13 cellular contexts compared by ENCODE assay signal in genomic region chr6:137415834-137416190, GRCh38.
DNase-seq lines count a peak whose midpoint lies in the region; ATAC-seq and TF ChIP-seq lines count a peak whose summit lies in the region.
"Had no signal": no experiment of that assay in that cellular context is flagged by ENCODE, and none has a peak within 500 bp of the region (broad histone marks: within the 10 kb centered on the region; RNA-seq: fewer than 3 reads in every experiment).

No MANE protein-coding gene starts in this region.

- DNase-seq in SK-N-SH (no peak), Panc1 (ENCODE audit: low read depth, low spot score) (no peak), epithelial cell of proximal tubule (ENCODE audit: low read depth) (no peak), spleen (no peak), amygdala (lab: John Stamatoyannopoulos, UW) (no peak), posterior cingulate gyrus (no peak)
- DNase-seq: 8988T, GDM1, NCI-H1092, NCI-H748 treated with DMSO at 0.1 percent for 48 hours, SW 1271 had no signal

- peak overlapping the region; percentile 50 for H3K4me2 ChIP-seq in SK-N-SH

- BruUV-seq in Panc1 (replicated peaks; lab: Mats Ljungman, UMichigan) = no TSS peak

- no peaks in the 10 kb centered on the region for H3K9me2 ChIP-seq in SK-N-SH

- no peak for TF ChIP-seq POLR2A in spleen (IDR thresholded peaks at IDR 0.05)

- no peak for TF ChIP-seq CTCF in SK-N-SH (IDR thresholded peaks at IDR 0.05)
- TF ChIP-seq CTCF in Panc1 (IDR thresholded peaks at IDR 0.05) = peak; percentile 52
- no peak for TF ChIP-seq CTCF in epithelial cell of proximal tubule (conservative IDR thresholded peaks at IDR 0.05; ENCODE audit: low read depth, low read length)
- peak in 4 of 11 experiments; percentile 1 to 10 (median 3) for TF ChIP-seq CTCF in spleen (IDR thresholded peaks at IDR 0.05 in 8 of 11, conservative IDR thresholded peaks at IDR 0.05 in 3 of 11)

- in situ Hi-C loops in Panc1 (cut with HindIII; ENCODE audit: low pct_unique_long_range_greater_than_20kb, low sequenced_read_pairs) = no loop called here

- no peaks in the 10 kb centered on the region for H3K9me3 ChIP-seq in SK-N-SH
- H3K9me3 ChIP-seq in Panc1 (ENCODE audit: control insufficient read depth, insufficient read depth, low read depth, low read length) = no peaks in the 10 kb centered on the region
- H3K9me3 ChIP-seq in spleen = no peaks in the 10 kb centered on the region

- TF ChIP-seq RAD21 in SK-N-SH (IDR thresholded peaks at IDR 0.05; ENCODE audit: low read length) = no peak

- H3K79me2 ChIP-seq in SK-N-SH (ENCODE audit: insufficient read depth) = no peaks in the 10 kb centered on the region

- POLR2A ChIA-PET in SK-N-SH (lab: Yijun Ruan, JAX) (interaction anchor here (0.5 kb wide), 1 partner anchor 433 kb away, joined by 4 read pairs; no protein-coding TSS in a partner anchor), Panc1 (lab: Charles Lee) (no interaction called here)

- intact Hi-C loops in Panc1 (cut with micrococcal nuclease; ENCODE audit: unreplicated experiment) = loop anchor here (5.0 kb wide), 1 partner anchor 144 kb away; no protein-coding TSS in a partner anchor
- intact Hi-C loops in spleen (cut with DNase I; ENCODE audit: low total_unique reads) = no loop called here
- intact Hi-C loops in posterior cingulate gyrus (cut with DNase I) = loop anchor here (2.0 to 5.0 kb wide), 3 partner anchors 73 to 221 kb away; no protein-coding TSS in a partner anchor

- no peaks in the 10 kb centered on the region; a peak in 1 of 4 replicates for H3K4me1 ChIP-seq in SK-N-SH (ENCODE audit: control insufficient read depth in 1 of 2, insufficient read depth in 2 of 2, low read depth in 1 of 2, low read length in 1 of 2)
- H3K4me1 ChIP-seq in Panc1 (ENCODE audit: control insufficient read depth, insufficient read depth, low read length) = no peaks in the 10 kb centered on the region; the same call in 1 of the 2 replicates
- peaks cover 0 to 17% (median 8%) of the 10 kb centered on the region in 6 donors for H3K4me1 ChIP-seq in spleen

- H3K4me3 ChIP-seq in SK-N-SH (ENCODE audit: low read depth in 2 of 2, low read length in 1 of 2) = peak overlapping the region in 1 of 2 experiments; percentile 48; a peak in 1 of 4 replicates
- H3K4me3 ChIP-seq in Panc1 (ENCODE audit: low read depth in 2 of 2, low read length in 2 of 2) = no peak overlapping the region; a peak in 1 of 4 replicates
- H3K4me3 ChIP-seq in epithelial cell of proximal tubule (ENCODE audit: low read depth, low read length) = peak overlapping the region; percentile 58
- H3K4me3 ChIP-seq in spleen = peak overlapping the region in 5 of 8 donors; percentile 12 to 64 (median 30)

- no peak for ATAC-seq in SK-N-SH treated with all-trans-retinoic acid at 6 μM for 48 hours
- ATAC-seq in Panc1 = no peak
- ATAC-seq in HG02973 (IDR thresholded peaks at IDR 0.05; ENCODE audit: unreplicated experiment) = no peak

- H3K27ac ChIP-seq in SK-N-SH (ENCODE audit: low read depth in 2 of 2, low read length in 1 of 2) (no peak overlapping the region), Panc1 (ENCODE audit: low read length) (no peak overlapping the region), spleen (peak overlapping the region in 4 of 8 donors; percentile 45 to 72 (median 62))

- H3K27me3 ChIP-seq in SK-N-SH (ENCODE audit: insufficient read depth) = no peaks in the 10 kb centered on the region; the same call in 1 of the 2 replicates
- H3K27me3 ChIP-seq in Panc1 (ENCODE audit: control insufficient read depth, insufficient read depth, low read length) = peaks cover 11% of the 10 kb centered on the region; the same call in 1 of the 2 replicates
- H3K27me3 ChIP-seq in spleen (replicated peaks in 1 of 7) = peaks cover 0 to 22% (median 0%) of the 10 kb centered on the region in 7 donors

- CTCF ChIA-PET in SK-N-SH (lab: Yijun Ruan, JAX) = interaction anchor here (0.6 to 1.4 kb wide), 2 partner anchors 101 to 761 kb away, joined by 4 read pairs; no protein-coding TSS in a partner anchor
- CTCF ChIA-PET in Panc1 (lab: Charles Lee) = interaction anchor here (0.6 kb wide), 2 partner anchors 11 to 590 kb away, joined by 3 read pairs; no protein-coding TSS in a partner anchor

- H3K36me3 ChIP-seq in SK-N-SH (replicated peaks in 1 of 2; ENCODE audit: control insufficient read depth in 1 of 2, insufficient read depth in 2 of 2, low read length in 1 of 2) (no peaks in the 10 kb centered on the region), Panc1 (ENCODE audit: control insufficient read depth, insufficient read depth, low read length) (no peaks in the 10 kb centered on the region), spleen (no peaks in the 10 kb centered on the region)

- no peaks in the 10 kb centered on the region for H4K20me1 ChIP-seq in SK-N-SH (ENCODE audit: insufficient read depth)

- no peak for TF ChIP-seq EP300 in SK-N-SH (IDR thresholded peaks at IDR 0.05; ENCODE audit: borderline replicate concordance in 1 of 2, low read depth in 1 of 2, low read length in 1 of 2)

- no peak overlapping the region for H3K9ac ChIP-seq in SK-N-SH

- 11% methylated on average over 5 of the region's 5 CpGs for WGBS in SK-N-SH (ENCODE audit: low lambda C conversion rate)
- 21 to 38% (median 28%) methylated on average over 5 of the region's 5 CpGs for WGBS in spleen, 5 donors

- no peaks in the 10 kb centered on the region for H3F3A ChIP-seq in SK-N-SH (replicated peaks; ENCODE audit: insufficient read depth)

- 0 out of 2 replicates have a peak overlapping the region, but pooled peaks have one; percentile 41 for H2AFZ ChIP-seq in SK-N-SH (ENCODE audit: low read depth)

TF ChIP-seq in SK-N-SH, 30 proteins besides CTCF, POLR2A, EP300 and RAD21:
- TF ChIP-seq MEF2A (IDR thresholded peaks at IDR 0.05; ENCODE audit: borderline replicate concordance, low read depth) = no peak
- no peak for TF ChIP-seq GATA2 (CRISPR knock-in tag; IDR thresholded peaks at IDR 0.05)
- TF ChIP-seq YY1 (IDR thresholded peaks at IDR 0.05; ENCODE audit: low read depth) = no peak
- TF ChIP-seq NFIC (IDR thresholded peaks at IDR 0.05; ENCODE audit: borderline replicate concordance) = no peak
- TF ChIP-seq TCF12 (IDR thresholded peaks at IDR 0.05) = no peak
- no peak for TF ChIP-seq JUND (IDR thresholded peaks at IDR 0.05)
- no peak for TF ChIP-seq TAF1 (IDR thresholded peaks at IDR 0.05; ENCODE audit: borderline replicate concordance, low read depth, low read length)
- TF ChIP-seq, protein P1, sequence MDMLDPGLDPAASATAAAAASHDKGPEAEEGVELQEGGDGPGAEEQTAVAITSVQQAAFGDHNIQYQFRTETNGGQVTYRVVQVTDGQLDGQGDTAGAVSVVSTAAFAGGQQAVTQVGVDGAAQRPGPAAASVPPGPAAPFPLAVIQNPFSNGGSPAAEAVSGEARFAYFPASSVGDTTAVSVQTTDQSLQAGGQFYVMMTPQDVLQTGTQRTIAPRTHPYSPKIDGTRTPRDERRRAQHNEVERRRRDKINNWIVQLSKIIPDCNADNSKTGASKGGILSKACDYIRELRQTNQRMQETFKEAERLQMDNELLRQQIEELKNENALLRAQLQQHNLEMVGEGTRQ (IDR thresholded peaks at IDR 0.05; ENCODE audit: borderline replicate concordance, low read depth, low read length) = no peak
TF ChIP-seq in SK-N-SH: peak in this region for 0.

TF ChIP-seq in SK-N-SH treated with all-trans-retinoic acid at 6 μM for 48 hours, 23 proteins besides CTCF, POLR2A, EP300 and RAD21 (continues in another document):
- TF ChIP-seq ZFP30 (CRISPR knock-in tag; IDR thresholded peaks at IDR 0.05) = no peak
- no peak for TF ChIP-seq BACH2 (CRISPR knock-in tag; IDR thresholded peaks at IDR 0.05; ENCODE audit: borderline replicate concordance)
- TF ChIP-seq, protein P2, sequence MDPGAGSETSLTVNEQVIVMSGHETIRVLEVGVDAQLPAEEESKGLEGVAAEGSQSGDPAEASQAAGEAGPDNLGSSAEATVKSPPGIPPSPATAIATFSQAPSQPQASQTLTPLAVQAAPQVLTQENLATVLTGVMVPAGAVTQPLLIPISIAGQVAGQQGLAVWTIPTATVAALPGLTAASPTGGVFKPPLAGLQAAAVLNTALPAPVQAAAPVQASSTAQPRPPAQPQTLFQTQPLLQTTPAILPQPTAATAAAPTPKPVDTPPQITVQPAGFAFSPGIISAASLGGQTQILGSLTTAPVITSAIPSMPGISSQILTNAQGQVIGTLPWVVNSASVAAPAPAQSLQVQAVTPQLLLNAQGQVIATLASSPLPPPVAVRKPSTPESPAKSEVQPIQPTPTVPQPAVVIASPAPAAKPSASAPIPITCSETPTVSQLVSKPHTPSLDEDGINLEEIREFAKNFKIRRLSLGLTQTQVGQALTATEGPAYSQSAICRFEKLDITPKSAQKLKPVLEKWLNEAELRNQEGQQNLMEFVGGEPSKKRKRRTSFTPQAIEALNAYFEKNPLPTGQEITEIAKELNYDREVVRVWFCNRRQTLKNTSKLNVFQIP (CRISPR knock-in tag; IDR thresholded peaks at IDR 0.05; ENCODE audit: borderline replicate concordance, low read depth) = no peak
- no peak for TF ChIP-seq CSRNP3 (CRISPR knock-in tag; IDR thresholded peaks at IDR 0.05)
- TF ChIP-seq ARNTL (CRISPR knock-in tag; IDR thresholded peaks at IDR 0.05; ENCODE audit: borderline replicate concordance, low read depth) = no peak
- no peak for TF ChIP-seq ISL1 (CRISPR knock-in tag; IDR thresholded peaks at IDR 0.05)
- TF ChIP-seq CSDC2 (CRISPR knock-in tag; IDR thresholded peaks at IDR 0.05) = no peak

Comparison
In these comparisons a context has a peak if more than half of its experiments do, and no peak if none do; other contexts are left out.
1. H3K4me3 ChIP-seq: peak in epithelial cell of proximal tubule (single experiment) and spleen (5 of 8); none in Panc1 (0 of 2).